ENCODE assay signal across 26 cellular contexts in the genomic region with DNA sequence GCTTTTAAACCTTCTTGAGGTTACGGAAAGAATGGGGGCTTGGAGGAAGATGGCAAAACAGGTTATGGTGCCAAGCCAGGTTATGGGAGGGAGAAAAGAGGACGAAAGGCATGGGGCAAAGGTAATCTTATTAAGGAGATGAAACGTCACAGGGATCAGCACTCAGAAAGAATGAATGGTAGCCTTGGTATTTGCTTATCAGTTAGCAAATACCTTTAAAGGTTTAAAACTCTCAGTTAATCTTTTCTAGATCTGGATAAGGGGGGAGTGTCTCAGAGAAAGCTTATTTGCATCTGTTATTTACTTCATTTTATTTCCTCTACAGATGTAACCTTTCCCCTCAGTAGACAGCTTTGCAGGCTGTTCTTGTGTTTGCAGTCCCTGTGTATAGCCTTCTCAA. TPM values are rescaled to one million over a fixed set of nuclear protein-coding genes. Genes with fewer than 3 reads are reported as not detected.
A peak's percentile ranks its signal among the peaks of the same experiment; 100 is the strongest.
DNase-seq lines count a peak whose midpoint lies in the region; ATAC-seq and TF ChIP-seq lines count a peak whose summit lies in the region.
"Had no signal": no experiment of that assay in that cellular context is flagged by ENCODE, and none has a peak within 500 bp of the region (broad histone marks: within the 10 kb centered on the region; RNA-seq: fewer than 3 reads in every experiment).

No MANE protein-coding gene starts in this region.

- H3K27ac ChIP-seq in body of pancreas (no peak overlapping the region), transverse colon (peak overlapping the region in 3 of 4 donors; percentile 31 to 63 (median 51))
- H3K27ac ChIP-seq: adrenal gland; BLaER1 treated with 17β-estradiol and CSF1 and Interleukin-3, amounts not matched to agents 10 nM and 100 nM; brain microvascular endothelial cell; KMS-11; psoas muscle; tibial artery had no signal

- H3K27me3 Mint-ChIP-seq in activated T-cell treated with anti-CD3 and anti-CD28 coated beads, Interleukin-2, amount 50 U/mL, for 24 hours: peaks cover 9% of the 10 kb centered on the region

- no peak overlapping the region for H3K27ac Mint-ChIP-seq in activated T-cell treated with anti-CD3 and anti-CD28 coated beads, Interleukin-2, amount 50 U/mL, for 24 hours
- H3K27ac Mint-ChIP-seq: stimulated activated naive CD8-positive, alpha-beta T cell treated with anti-CD3 and anti-CD28 coated beads, Interleukin-15, amount 100 ng/mL, for 72 hours had no signal

- no peaks in the 10 kb centered on the region for H3K36me3 Mint-ChIP-seq in activated T-cell treated with anti-CD3 and anti-CD28 coated beads, Interleukin-2, amount 50 U/mL, for 24 hours (ENCODE audit: low read depth)

- H3K9me3 Mint-ChIP-seq in activated T-cell treated with anti-CD3 and anti-CD28 coated beads, Interleukin-2, amount 50 U/mL, for 24 hours: no peaks in the 10 kb centered on the region
- H3K9me3 Mint-ChIP-seq: stimulated activated naive CD8-positive, alpha-beta T cell treated with anti-CD3 and anti-CD28 coated beads, Interleukin-15, amount 100 ng/mL, for 72 hours had no signal

- H3K4me1 ChIP-seq in body of pancreas (no peaks in the 10 kb centered on the region), mucosa of descending colon (ENCODE audit: low read depth) (no peaks in the 10 kb centered on the region), transverse colon (peaks cover 0 to 6% (median 0%) of the 10 kb centered on the region in 4 donors)
- H3K4me1 ChIP-seq: adrenal gland; BLaER1 treated with 17β-estradiol and CSF1 and Interleukin-3, amounts not matched to agents 10 nM and 100 nM; psoas muscle; tibial artery had no signal

- no peaks in the 10 kb centered on the region for H3K27me3 ChIP-seq in body of pancreas
- H3K27me3 ChIP-seq in transverse colon: no peaks in the 10 kb centered on the region
- H3K27me3 ChIP-seq: adrenal gland; BLaER1 treated with 17β-estradiol and CSF1 and Interleukin-3, amounts not matched to agents 10 nM and 100 nM; brain microvascular endothelial cell; tibial artery had no signal

- TF ChIP-seq EP300 in transverse colon (IDR thresholded peaks at IDR 0.05; ENCODE audit: low read depth): no peak

- intact Hi-C loops in body of pancreas (cut with DNase I): no loop called here
- intact Hi-C loops in mucosa of descending colon (cut with DNase I, micrococcal nuclease): no loop called here
- intact Hi-C loops in transverse colon (cut with DNase I; ENCODE audit: low total_unique reads): no loop called here

- H3K4me3 ChIP-seq in body of pancreas (no peak overlapping the region), mucosa of descending colon (no peak overlapping the region), transverse colon (no peak overlapping the region)
- H3K4me3 ChIP-seq: adrenal gland; BLaER1 treated with 17β-estradiol and CSF1 and Interleukin-3, amounts not matched to agents 10 nM and 100 nM; psoas muscle; tibial artery had no signal

- H3K4me3 Mint-ChIP-seq in activated T-cell treated with anti-CD3 and anti-CD28 coated beads, Interleukin-2, amount 50 U/mL, for 24 hours: no peak overlapping the region
- H3K4me3 Mint-ChIP-seq: stimulated activated naive CD8-positive, alpha-beta T cell treated with anti-CD3 and anti-CD28 coated beads, Interleukin-15, amount 100 ng/mL, for 72 hours had no signal

- peak; percentile 70 for DNase-seq in HT-29 (ENCODE audit: low spot score)
- DNase-seq in body of pancreas: no peak
- DNase-seq in mucosa of descending colon: peak in 1 of 3 donors; percentile 44
- DNase-seq in transverse colon: peak; percentile 10
- DNase-seq in OCI-M1 (lab: John Stamatoyannopoulos, UW): no peak
- no peak for DNase-seq in ureter (ENCODE audit: low spot score)
- no peak for DNase-seq in activated T-cell treated with anti-CD3 and anti-CD28 coated beads, Interleukin-2, amount 50 U/mL, for 24 hours
- no peak for DNase-seq in ACHN
- DNase-seq: activated naive CD4-positive, alpha-beta T cell treated with Interleukin-2 at 50 U/mL for 16 hours; activated T-cell treated with anti-CD3 and anti-CD28 coated beads, Interleukin-2, amount 50 U/mL, for 1 hour; adrenal gland; brain microvascular endothelial cell; DMS79; effector CD8-positive, alpha-beta T cell; mammary epithelial cell; NCI-H1436; NCI-H2107; NCI-H446; NCI-H774; psoas muscle; stimulated activated naive CD8-positive, alpha-beta T cell treated with anti-CD3 and anti-CD28 coated beads, Interleukin-15, amount 100 ng/mL, for 72 hours; T-helper 2 cell; tibial artery had no signal

- H3K9me3 ChIP-seq in body of pancreas (no peaks in the 10 kb centered on the region), mucosa of descending colon (no peaks in the 10 kb centered on the region), transverse colon (no peaks in the 10 kb centered on the region)
- H3K9me3 ChIP-seq: adrenal gland, psoas muscle, tibial artery had no signal

- H3K36me3 ChIP-seq in body of pancreas (replicated peaks in 1 of 2; ENCODE audit: insufficient read depth in 1 of 2, low read depth in 2 of 2) (no peaks in the 10 kb centered on the region), mucosa of descending colon (ENCODE audit: low read depth) (no peaks in the 10 kb centered on the region), transverse colon (no peaks in the 10 kb centered on the region)
- H3K36me3 ChIP-seq: adrenal gland; BLaER1 treated with 17β-estradiol and CSF1 and Interleukin-3, amounts not matched to agents 10 nM and 100 nM; brain microvascular endothelial cell; tibial artery had no signal

- 34 to 35% methylated on average over 3 of the region's 3 CpGs for WGBS in body of pancreas, 2 donors
- WGBS in transverse colon (ENCODE audit: low coverage in 1 of 2), 2 donors: 25 to 45% methylated on average over 3 of the region's 3 CpGs

- no peaks in the 10 kb centered on the region for H3K4me1 Mint-ChIP-seq in activated T-cell treated with anti-CD3 and anti-CD28 coated beads, Interleukin-2, amount 50 U/mL, for 24 hours (ENCODE audit: low read depth)
- H3K4me1 Mint-ChIP-seq: stimulated activated naive CD8-positive, alpha-beta T cell treated with anti-CD3 and anti-CD28 coated beads, Interleukin-15, amount 100 ng/mL, for 72 hours had no signal

- ATAC-seq in body of pancreas (peak; percentile 40), mucosa of descending colon (peak; percentile 97)
- ATAC-seq: HCT116; psoas muscle; stimulated activated naive CD8-positive, alpha-beta T cell treated with anti-CD3 and anti-CD28 coated beads, Interleukin-15, amount 100 ng/mL, for 72 hours had no signal

- in situ Hi-C loops in transverse colon (cut with MboI; ENCODE audit: low pct_ligation_motif_present in 1 of 4, low pct_unique_long_range_greater_than_20kb in 1 of 4, low sequenced_read_pairs in 3 of 4) (no loop called here), ACHN (cut with HindIII; ENCODE audit: low pct_ligation_motif_present, low pct_unique_long_range_greater_than_20kb, low sequenced_read_pairs) (no loop called here)

- TF ChIP-seq POLR2A in body of pancreas (IDR thresholded peaks at IDR 0.05): no peak
- TF ChIP-seq POLR2A in transverse colon (IDR thresholded peaks at IDR 0.05): no peak

- no peak for TF ChIP-seq CTCF in body of pancreas (IDR thresholded peaks at IDR 0.05)
- no peak for TF ChIP-seq CTCF in mucosa of descending colon (IDR thresholded peaks at IDR 0.05)
- no peak for TF ChIP-seq CTCF in transverse colon (IDR thresholded peaks at IDR 0.05)

RNA-seq across cellular contexts. Expression of a gene that starts 55.5 kb away (rescaled TPM):
- total RNA-seq in HT-29 (2014; rRNA removed; shearing (Covaris generic)): 50.6 and 56.3 TPM in 2 replicates
- total RNA-seq in body of pancreas: 10 to 100 TPM; 18.9 to 25.4 TPM
- total RNA-seq in mucosa of descending colon: 10 to 100 TPM in 1 of 3 donors, 1 to 10 TPM in 2; 7.8 to 16.4 (median 8.6) TPM
- 10 to 100 TPM in 2 of 4 donors, not detected in 2; 14.9 to 27.0 TPM for total RNA-seq in transverse colon
- total RNA-seq in ureter: 31.6 TPM

Comparison
In these comparisons a context has a peak if more than half of its experiments do, and no peak if none do; other contexts are left out.
1. DNase-seq: peak in HT-29 (single experiment) and transverse colon (single experiment); none in body of pancreas (0 of 4), OCI-M1 (single experiment), ureter (single experiment), activated T-cell treated with anti-CD3 and anti-CD28 coated beads, Interleukin-2, amount 50 U/mL, for 24 hours (single experiment) and ACHN (single experiment).
2. H3K27ac ChIP-seq: peak in transverse colon (3 of 4); none in body of pancreas (0 of 4).